11 cellular contexts compared by ENCODE assay signal in genomic region chr19:29944415-29945012, GRCh38. TPM values are rescaled to one million over a fixed set of nuclear protein-coding genes. Genes with fewer than 3 reads are reported as not detected.
DNase-seq lines count a peak whose midpoint lies in the region; ATAC-seq and FAIRE-seq lines count a peak whose summit lies in the region.
"Had no signal": no experiment of that assay in that cellular context is flagged by ENCODE, and none has a peak within 500 bp of the region (broad histone marks: within the 10 kb centered on the region; RNA-seq: fewer than 3 reads in every experiment).

No MANE protein-coding gene starts in this region.

- ATAC-seq in CD4-positive, CD25-positive, alpha-beta regulatory T cell (ENCODE audit: low read depth in 2 of 2) = no peak
- ATAC-seq in activated naive CD8-positive, alpha-beta T cell treated with anti-CD3 and anti-CD28 coated beads, Interleukin-2, amount 50 U/mL, for 24 hours = no peak
- ATAC-seq in naive thymus-derived CD8-positive, alpha-beta T cell = no peak
- no peak for ATAC-seq in GM18867 (IDR thresholded peaks at IDR 0.05; ENCODE audit: unreplicated experiment)

- DNase-seq in CD4-positive, CD25-positive, alpha-beta regulatory T cell = no peak
- no peak for DNase-seq in activated naive CD8-positive, alpha-beta T cell treated with anti-CD3 and anti-CD28 coated beads, Interleukin-2, amount 50 U/mL, for 24 hours
- DNase-seq in naive thymus-derived CD8-positive, alpha-beta T cell = no peak
- DNase-seq in NCI-H748 (lab: John Stamatoyannopoulos, UW; ENCODE audit: unreplicated experiment) (no peak), HTR-8/SVneo (ENCODE audit: insufficient read length, low spot score) (no peak), frontal cortex (ENCODE audit: low spot score in 2 of 2) (no peak)
- DNase-seq: SIG-M5; stimulated activated CD8-positive, alpha-beta memory T cell treated with anti-CD3 and anti-CD28 coated beads, Interleukin-4, amount 100 ng/mL, for 48 hours had no signal

- H3K9me3 ChIP-seq in CD4-positive, CD25-positive, alpha-beta regulatory T cell (ENCODE audit: control insufficient read depth in 2 of 2, low read length in 2 of 2) = no peaks in the 10 kb centered on the region

- H3K27me3 ChIP-seq in CD4-positive, CD25-positive, alpha-beta regulatory T cell (ENCODE audit: control insufficient read depth, insufficient read depth, low read length) = no peaks in the 10 kb centered on the region

- H3K36me3 ChIP-seq in CD4-positive, CD25-positive, alpha-beta regulatory T cell (ENCODE audit: control insufficient read depth, insufficient read depth, low read length) = peaks cover 2% of the 10 kb centered on the region

- H3K9me3 Mint-ChIP-seq in CD4-positive, CD25-positive, alpha-beta regulatory T cell = no peaks in the 10 kb centered on the region
- no peaks in the 10 kb centered on the region for H3K9me3 Mint-ChIP-seq in IgD-negative memory B cell
- peaks cover 4% of the 10 kb centered on the region for H3K9me3 Mint-ChIP-seq in activated naive CD8-positive, alpha-beta T cell treated with anti-CD3 and anti-CD28 coated beads, Interleukin-2, amount 50 U/mL, for 24 hours
- peaks cover 0 to 3% (median 0%) of the 10 kb centered on the region in 9 donors for H3K9me3 Mint-ChIP-seq in naive thymus-derived CD8-positive, alpha-beta T cell
- H3K9me3 Mint-ChIP-seq: dendritic cell treated with granulocyte-macrophage colony-stimulating factor and Interleukin-4, amounts not matched to agents 40 ng/mL and 50 ng/mL, for 4 days had no signal

- peaks cover 14% of the 10 kb centered on the region for H3K36me3 Mint-ChIP-seq in CD4-positive, CD25-positive, alpha-beta regulatory T cell
- no peaks in the 10 kb centered on the region for H3K36me3 Mint-ChIP-seq in IgD-negative memory B cell
- H3K36me3 Mint-ChIP-seq in activated naive CD8-positive, alpha-beta T cell treated with anti-CD3 and anti-CD28 coated beads, Interleukin-2, amount 50 U/mL, for 24 hours (ENCODE audit: low read depth) = peaks cover 30% of the 10 kb centered on the region
- peaks cover 0 to 9% (median 7%) of the 10 kb centered on the region in 3 donors for H3K36me3 Mint-ChIP-seq in naive thymus-derived CD8-positive, alpha-beta T cell

- peak overlapping the region in 2 of 3 donors; percentile 66 to 90 for H3K27ac Mint-ChIP-seq in CD4-positive, CD25-positive, alpha-beta regulatory T cell
- H3K27ac Mint-ChIP-seq in IgD-negative memory B cell = peak overlapping the region in 1 of 3 donors; percentile 17
- peak overlapping the region; percentile 77 for H3K27ac Mint-ChIP-seq in activated naive CD8-positive, alpha-beta T cell treated with anti-CD3 and anti-CD28 coated beads, Interleukin-2, amount 50 U/mL, for 24 hours
- H3K27ac Mint-ChIP-seq in naive thymus-derived CD8-positive, alpha-beta T cell = peak overlapping the region in 6 of 10 donors; percentile 24 to 91 (median 66)
- H3K27ac Mint-ChIP-seq: dendritic cell treated with granulocyte-macrophage colony-stimulating factor and Interleukin-4, amounts not matched to agents 40 ng/mL and 50 ng/mL, for 4 days had no signal

- POLR2A ChIA-PET in naive thymus-derived CD8-positive, alpha-beta T cell (lab: Charles Lee) = interaction anchor here (0.6 to 1.9 kb wide), 2 partner anchors 64 to 339 kb away, joined by 6 to 9 read pairs; partner anchors contain the start of gene POP4

- H3K4me3 ChIP-seq in CD4-positive, CD25-positive, alpha-beta regulatory T cell (ENCODE audit: low read depth, low read length) = peak overlapping the region; percentile 65

- H3K4me1 Mint-ChIP-seq in CD4-positive, CD25-positive, alpha-beta regulatory T cell = peaks cover 27 to 73% (median 55%) of the 10 kb centered on the region in 4 donors
- H3K4me1 Mint-ChIP-seq in IgD-negative memory B cell = peaks cover 31 to 41% (median 36%) of the 10 kb centered on the region in 3 donors
- H3K4me1 Mint-ChIP-seq in activated naive CD8-positive, alpha-beta T cell treated with anti-CD3 and anti-CD28 coated beads, Interleukin-2, amount 50 U/mL, for 24 hours = peaks cover 61% of the 10 kb centered on the region
- peaks cover 32 to 67% (median 61%) of the 10 kb centered on the region in 4 donors for H3K4me1 Mint-ChIP-seq in naive thymus-derived CD8-positive, alpha-beta T cell

- H3K4me3 Mint-ChIP-seq in CD4-positive, CD25-positive, alpha-beta regulatory T cell = peak overlapping the region; percentile 17 to 94 (median 81)
- peak overlapping the region; percentile 41 to 90 (median 52) for H3K4me3 Mint-ChIP-seq in IgD-negative memory B cell
- peak overlapping the region; percentile 95 for H3K4me3 Mint-ChIP-seq in activated naive CD8-positive, alpha-beta T cell treated with anti-CD3 and anti-CD28 coated beads, Interleukin-2, amount 50 U/mL, for 24 hours
- peak overlapping the region; percentile 9 to 95 (median 74) for H3K4me3 Mint-ChIP-seq in naive thymus-derived CD8-positive, alpha-beta T cell
- H3K4me3 Mint-ChIP-seq: dendritic cell treated with granulocyte-macrophage colony-stimulating factor and Interleukin-4, amounts not matched to agents 40 ng/mL and 50 ng/mL, for 4 days had no signal

- H3K4me1 ChIP-seq in CD4-positive, CD25-positive, alpha-beta regulatory T cell (ENCODE audit: control insufficient read depth, insufficient read depth, low read length, poor library complexity, severe bottlenecking) = peaks cover 63% of the 10 kb centered on the region

- H3K27me3 Mint-ChIP-seq in CD4-positive, CD25-positive, alpha-beta regulatory T cell = peaks cover 7% of the 10 kb centered on the region
- peaks cover 3% of the 10 kb centered on the region for H3K27me3 Mint-ChIP-seq in IgD-negative memory B cell
- no peaks in the 10 kb centered on the region for H3K27me3 Mint-ChIP-seq in activated naive CD8-positive, alpha-beta T cell treated with anti-CD3 and anti-CD28 coated beads, Interleukin-2, amount 50 U/mL, for 24 hours
- H3K27me3 Mint-ChIP-seq in naive thymus-derived CD8-positive, alpha-beta T cell = peaks cover 0 to 3% (median 0%) of the 10 kb centered on the region in 5 donors

- no peak overlapping the region for H3K27ac ChIP-seq in CD4-positive, CD25-positive, alpha-beta regulatory T cell (ENCODE audit: insufficient read depth, low read length, poor library complexity, severe bottlenecking)

- FAIRE-seq in HTR-8/SVneo (lab: Jason Lieb, UNC) (no peak), frontal cortex (lab: Jason Lieb, UNC) (no peak)

RNA-seq across cellular contexts. Expression of gene URI1, which starts 2.5 kb away (rescaled TPM):
- 60.8 TPM for total RNA-seq in CD4-positive, CD25-positive, alpha-beta regulatory T cell
- 10 to 100 TPM; 11.9 to 31.2 (median 18.0) TPM for polyA plus RNA-seq in CD4-positive, CD25-positive, alpha-beta regulatory T cell
- polyA plus RNA-seq in IgD-negative memory B cell = 9.8 TPM
- 10 to 100 TPM; 89.0 to 98.4 TPM for total RNA-seq in naive thymus-derived CD8-positive, alpha-beta T cell
- 10 to 100 TPM; 17.3 to 41.7 (median 37.7) TPM for polyA plus RNA-seq in naive thymus-derived CD8-positive, alpha-beta T cell
- 117 TPM for total RNA-seq in frontal cortex
